8 cellular contexts compared by ENCODE assay signal in the genomic region with DNA sequence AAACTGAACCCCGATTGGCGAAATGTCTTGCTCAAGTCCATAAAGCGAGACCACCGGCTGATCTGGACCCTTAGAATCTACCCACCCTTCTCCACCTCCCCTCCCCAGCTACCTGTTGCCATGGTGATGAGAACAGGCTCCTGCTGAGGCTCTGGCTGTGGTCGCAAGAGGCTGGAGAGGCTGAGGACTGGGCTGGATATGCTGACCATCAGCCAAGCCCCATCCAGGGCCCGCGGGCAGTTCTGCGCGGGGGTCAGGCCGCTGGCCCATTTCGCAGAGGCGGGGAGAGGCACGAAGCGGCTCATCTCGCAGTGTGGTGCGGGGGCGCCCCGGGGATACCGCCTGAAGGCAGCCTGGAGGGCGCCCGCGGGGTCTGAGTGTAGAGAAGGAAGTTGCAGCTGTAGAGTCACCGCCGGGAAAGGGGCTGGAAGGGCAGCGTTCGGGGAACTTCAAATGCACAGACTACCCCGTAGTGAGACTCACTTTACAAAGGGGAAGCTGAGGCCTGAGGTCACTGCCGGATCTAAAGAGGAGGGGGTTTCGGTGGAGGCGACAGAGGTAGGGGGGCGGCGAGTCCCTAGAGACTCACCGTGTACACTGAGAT. TPM values are rescaled to one million over a fixed set of nuclear protein-coding genes. Genes with fewer than 3 reads are reported as not detected.
DNase-seq lines count a peak whose midpoint lies in the region; ATAC-seq and TF ChIP-seq lines count a peak whose summit lies in the region.

No MANE protein-coding gene starts in this region.

- DNase-seq in GM10266 (ENCODE audit: extremely low spot score) (peak; percentile 38), HT1080 (ENCODE audit: low read depth) (peak; percentile 17), SK-N-SH (peak; percentile 79)

- no peaks in the 10 kb centered on the region for H3K9me2 ChIP-seq in SK-N-SH

- peak overlapping the region; percentile 100 for H3K4me2 ChIP-seq in SK-N-SH

- no peak for TF ChIP-seq CTCF in GM10266 (IDR thresholded peaks at IDR 0.05; ENCODE audit: control insufficient read depth, insufficient read depth, low read depth, missing control alignments)
- no peak for TF ChIP-seq CTCF in SK-N-SH (IDR thresholded peaks at IDR 0.05)
- TF ChIP-seq CTCF in brain (conservative IDR thresholded peaks at IDR 0.05), result no peak

- peaks cover 8% of the 10 kb centered on the region; the same call in 1 of the 2 replicates for H4K20me1 ChIP-seq in SK-N-SH (ENCODE audit: insufficient read depth)

- H2AFZ ChIP-seq in SK-N-SH (ENCODE audit: low read depth), result peak overlapping the region; percentile 64

- CTCF ChIA-PET in SK-N-SH (lab: Yijun Ruan, JAX), result interaction anchor here (0.6 to 3.5 kb wide), 6 partner anchors 14 to 74 kb away, joined by 3 to 26 read pairs (median 8); a partner anchor contains a TSS

- peaks cover under 1 to 24% of the 10 kb centered on the region in 2 experiments; a peak in 1 of 4 replicates for H3K4me1 ChIP-seq in SK-N-SH (ENCODE audit: control insufficient read depth in 1 of 2, insufficient read depth in 2 of 2, low read depth in 1 of 2, low read length in 1 of 2)
- peaks cover 15% of the 10 kb centered on the region for H3K4me1 ChIP-seq in iPS-18a (ENCODE audit: control insufficient read depth, low read depth, low read length)

- H3K4me3 ChIP-seq in SK-N-SH (ENCODE audit: low read depth in 2 of 2, low read length in 1 of 2), result peak overlapping the region; percentile 76 to 94
- peak overlapping the region; percentile 89 for H3K4me3 ChIP-seq in iPS-18a (ENCODE audit: low read length)
- H3K4me3 ChIP-seq in skin epidermis, result peak overlapping the region; percentile 61 to 89 (median 82)

- H3F3A ChIP-seq in SK-N-SH (replicated peaks; ENCODE audit: insufficient read depth), result peaks cover 10% of the 10 kb centered on the region

- H3K27me3 ChIP-seq in SK-N-SH (ENCODE audit: insufficient read depth), result no peaks in the 10 kb centered on the region
- H3K27me3 ChIP-seq in iPS-18a (ENCODE audit: control insufficient read depth, insufficient read depth, low read length), result no peaks in the 10 kb centered on the region

- 5% methylated on average over 17 of the region's 33 CpGs for WGBS in SK-N-SH (ENCODE audit: low lambda C conversion rate)

- no peak for TF ChIP-seq RAD21 in SK-N-SH (IDR thresholded peaks at IDR 0.05; ENCODE audit: low read length)

- ATAC-seq in GM18867 (IDR thresholded peaks at IDR 0.05; ENCODE audit: unreplicated experiment), result no peak
- no peak for ATAC-seq in GM21825 (IDR thresholded peaks at IDR 0.05; ENCODE audit: unreplicated experiment)

- H3K36me3 Mint-ChIP-seq in brain, result peaks cover 17% of the 10 kb centered on the region

- no peak for TF ChIP-seq EP300 in SK-N-SH (IDR thresholded peaks at IDR 0.05; ENCODE audit: borderline replicate concordance in 1 of 2, low read depth in 1 of 2, low read length in 1 of 2)

- H3K27ac Mint-ChIP-seq in brain, result peak overlapping the region; percentile 93 to 98 (median 97)

- H3K9ac ChIP-seq in SK-N-SH, result peak overlapping the region; percentile 96
- H3K9ac ChIP-seq in iPS-18a (ENCODE audit: low read length), result peak overlapping the region; percentile 82

- H3K79me2 ChIP-seq in SK-N-SH (ENCODE audit: insufficient read depth), result peaks cover 69% of the 10 kb centered on the region

- H3K9me3 ChIP-seq in SK-N-SH, result no peaks in the 10 kb centered on the region
- H3K9me3 ChIP-seq in iPS-18a (ENCODE audit: control insufficient read depth, low read depth, low read length), result no peaks in the 10 kb centered on the region

- H3K36me3 ChIP-seq in SK-N-SH (replicated peaks in 1 of 2; ENCODE audit: control insufficient read depth in 1 of 2, insufficient read depth in 2 of 2, low read length in 1 of 2) (peaks cover 0 to 24% of the 10 kb centered on the region in 2 experiments), iPS-18a (ENCODE audit: control insufficient read depth, low read depth, low read length) (no peaks in the 10 kb centered on the region)

- H3K4me1 Mint-ChIP-seq in brain, result peaks cover 61% of the 10 kb centered on the region

- peak overlapping the region; percentile 89 to 94 for H3K27ac ChIP-seq in SK-N-SH (ENCODE audit: low read depth in 2 of 2, low read length in 1 of 2)
- H3K27ac ChIP-seq in iPS-18a (ENCODE audit: low read length), result peak overlapping the region; percentile 31
- peak overlapping the region; percentile 89 to 100 (median 97) for H3K27ac ChIP-seq in skin epidermis

- peaks cover 0 to 7% (median 0%) of the 10 kb centered on the region in 5 experiments for H3K9me3 Mint-ChIP-seq in brain

- peak overlapping the region; percentile 95 to 99 (median 98) for H3K4me3 Mint-ChIP-seq in brain

- H3K27me3 Mint-ChIP-seq in brain, result peaks cover 7% of the 10 kb centered on the region

- POLR2A ChIA-PET in SK-N-SH (lab: Yijun Ruan, JAX), result interaction anchor here (0.6 to 2.2 kb wide), 8 partner anchors 9 to 118 kb away, joined by 3 to 14 read pairs (median 4); a partner anchor contains a TSS

TF ChIP-seq in SK-N-SH, 30 proteins besides CTCF, POLR2A, EP300 and RAD21:
- TF ChIP-seq, protein P1, sequence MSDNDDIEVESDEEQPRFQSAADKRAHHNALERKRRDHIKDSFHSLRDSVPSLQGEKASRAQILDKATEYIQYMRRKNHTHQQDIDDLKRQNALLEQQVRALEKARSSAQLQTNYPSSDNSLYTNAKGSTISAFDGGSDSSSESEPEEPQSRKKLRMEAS (IDR thresholded peaks at IDR 0.05; ENCODE audit: low read depth), result 0 out of 2 replicates have a peak, but pooled peaks have one; percentile 15
- TF ChIP-seq SIN3A (IDR thresholded peaks at IDR 0.05; ENCODE audit: borderline replicate concordance, low read depth, low read length) (peak; percentile 17; the same call in 1 of the 2 replicates), FOXJ3 (CRISPR knock-in tag; IDR thresholded peaks at IDR 0.05) (no peak)

RNA-seq across cellular contexts. Expression of a gene that starts 0.7 kb away (rescaled TPM):
- 42.4 and 68.0 TPM in 2 replicates for total RNA-seq in HT1080 (2014; rRNA removed; shearing (Covaris generic))
- polyA plus RNA-seq in HT1080 (2015; cell fraction: cytosol; rRNA removed), result 90.8 and 92.5 TPM in 2 replicates
- 90.1 and 109 TPM in 2 replicates for polyA plus RNA-seq in HT1080 (2015; cell fraction: nucleus; rRNA removed)
- 27.9 and 44.5 TPM in 2 replicates for polyA plus RNA-seq in SK-N-SH (2012; rRNA removed)
- 24.4 and 34.4 TPM in 2 replicates for polyA plus RNA-seq in SK-N-SH (2012; cell fraction: cytosol; rRNA removed)
- polyA plus RNA-seq in SK-N-SH (2012; cell fraction: nucleus; rRNA removed), result 84.8 and 160 TPM in 2 replicates
- polyA plus RNA-seq in brain (ENCODE audit: insufficient read depth, low read depth, low replicate concordance), result 45.5 TPM

RNA-seq across cellular contexts. Expression of a gene that starts 4.3 kb away (rescaled TPM):
- total RNA-seq in HT1080 (2014; rRNA removed; shearing (Covaris generic)), result 10.9 and 12.4 TPM in 2 replicates
- 9.8 and 10.2 TPM in 2 replicates for polyA plus RNA-seq in HT1080 (2015; cell fraction: cytosol; rRNA removed)
- 9.7 TPM in 2 replicates for polyA plus RNA-seq in HT1080 (2015; cell fraction: nucleus; rRNA removed)
- polyA plus RNA-seq in SK-N-SH (2012; rRNA removed) (19.5 and 22.2 TPM in 2 replicates), brain (ENCODE audit: insufficient read depth, low read depth, low replicate concordance) (29.4 TPM)
- polyA plus RNA-seq in SK-N-SH (2012; cell fraction: cytosol; rRNA removed), result 11.9 and 17.3 TPM in 2 replicates
- 22.8 and 24.0 TPM in 2 replicates for polyA plus RNA-seq in SK-N-SH (2012; cell fraction: nucleus; rRNA removed)

RNA-seq across cellular contexts. Expression of a gene that starts 9.6 kb away (rescaled TPM):
- 108 and 114 TPM in 2 replicates for total RNA-seq in HT1080 (2014; rRNA removed; shearing (Covaris generic))
- polyA plus RNA-seq in HT1080 (2015; cell fraction: cytosol; rRNA removed), result 74.0 and 74.1 TPM in 2 replicates
- 62.7 and 64.1 TPM in 2 replicates for polyA plus RNA-seq in HT1080 (2015; cell fraction: nucleus; rRNA removed)
- polyA plus RNA-seq in SK-N-SH (2012; rRNA removed), result 46.9 and 51.4 TPM in 2 replicates
- polyA plus RNA-seq in SK-N-SH (2012; cell fraction: cytosol; rRNA removed), result 61.8 and 70.2 TPM in 2 replicates
- 85.9 and 95.0 TPM in 2 replicates for polyA plus RNA-seq in SK-N-SH (2012; cell fraction: nucleus; rRNA removed)
- 89.8 TPM for polyA plus RNA-seq in brain (ENCODE audit: insufficient read depth, low read depth, low replicate concordance)

RNA-seq across cellular contexts. Expression of a gene that starts 14.5 kb away (rescaled TPM):
- total RNA-seq in HT1080 (2014; rRNA removed; shearing (Covaris generic)), result 37.3 and 37.6 TPM in 2 replicates
- polyA plus RNA-seq in HT1080 (2015; cell fraction: cytosol; rRNA removed), result 37.7 and 42.6 TPM in 2 replicates
- 185 and 203 TPM in 2 replicates for polyA plus RNA-seq in HT1080 (2015; cell fraction: nucleus; rRNA removed)
- polyA plus RNA-seq in SK-N-SH (2012; rRNA removed) (59.4 and 71.2 TPM in 2 replicates), brain (ENCODE audit: insufficient read depth, low read depth, low replicate concordance) (44.9 TPM)
- 19.9 and 29.3 TPM in 2 replicates for polyA plus RNA-seq in SK-N-SH (2012; cell fraction: cytosol; rRNA removed)
- 331 and 334 TPM in 2 replicates for polyA plus RNA-seq in SK-N-SH (2012; cell fraction: nucleus; rRNA removed)

RNA-seq across cellular contexts. Expression of a gene that starts 23.8 kb away (rescaled TPM):
- 194 and 225 TPM in 2 replicates for total RNA-seq in HT1080 (2014; rRNA removed; shearing (Covaris generic))
- 260 and 275 TPM in 2 replicates for polyA plus RNA-seq in HT1080 (2015; cell fraction: cytosol; rRNA removed)
- polyA plus RNA-seq in HT1080 (2015; cell fraction: nucleus; rRNA removed), result 173 and 211 TPM in 2 replicates
- 182 and 213 TPM in 2 replicates for polyA plus RNA-seq in SK-N-SH (2012; rRNA removed)
- polyA plus RNA-seq in SK-N-SH (2012; cell fraction: cytosol; rRNA removed), result 233 and 285 TPM in 2 replicates
- 113 and 143 TPM in 2 replicates for polyA plus RNA-seq in SK-N-SH (2012; cell fraction: nucleus; rRNA removed)
- polyA plus RNA-seq in brain (ENCODE audit: insufficient read depth, low read depth, low replicate concordance), result 155 TPM

Comparison
In these comparisons a context has a peak if more than half of its experiments do, and no peak if none do; other contexts are left out.
1. DNase-seq: peak in every context shown above with its lines; median percentile 79 in SK-N-SH; 38 in GM10266; 17 in HT1080.
2. H3K27ac ChIP-seq: peak in every context shown above with its lines; median percentile 97 in skin epidermis; 92 in SK-N-SH; 31 in iPS-18a.